Comparison of ENCODE assay signal across 1 cellular context in the genomic region with DNA sequence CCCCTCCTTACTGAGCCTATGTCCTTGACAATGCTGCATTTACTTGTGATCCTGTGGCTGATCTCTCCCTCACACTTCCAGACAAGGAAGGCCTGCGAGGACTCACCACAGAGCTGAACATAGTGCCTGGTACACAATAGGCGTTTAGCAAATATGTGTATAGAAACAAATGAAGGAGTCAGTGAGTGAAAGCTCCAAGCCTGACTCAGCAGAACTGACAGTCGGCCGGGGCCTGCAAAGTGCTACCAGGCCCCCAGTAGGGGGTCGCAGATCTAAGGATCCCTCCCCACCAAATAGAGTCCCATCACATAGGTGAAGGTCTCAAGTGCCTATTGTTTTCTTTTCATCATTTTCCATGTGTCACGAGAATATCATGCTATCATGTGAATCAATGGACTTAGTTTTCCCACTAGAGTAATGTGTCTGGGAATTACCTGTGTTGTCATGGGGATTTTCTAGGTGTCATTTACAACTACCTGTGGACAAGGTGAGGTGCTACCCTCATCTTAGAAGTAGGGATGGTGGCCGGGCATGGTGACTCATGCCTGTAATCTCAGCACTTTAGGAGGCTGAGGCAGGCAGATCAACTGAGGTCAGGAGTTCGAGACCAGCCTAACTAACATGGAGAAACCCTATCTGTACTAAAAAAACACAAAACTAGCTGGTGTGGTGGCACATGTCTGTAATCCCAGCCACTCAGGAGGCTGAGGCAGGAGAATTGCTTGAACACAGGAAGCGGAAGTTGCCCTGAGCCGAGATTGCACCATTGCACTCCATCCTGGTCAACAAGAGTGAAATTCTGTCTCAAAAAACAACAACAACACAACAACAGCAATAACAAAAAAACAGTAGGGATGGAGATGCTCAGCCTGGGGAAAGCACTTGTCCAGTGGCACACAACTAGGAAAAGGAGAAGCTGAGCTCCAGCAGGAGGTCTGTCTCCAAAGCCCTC.
TF ChIP-seq lines count a peak whose summit lies in the region.

No MANE protein-coding gene starts in this region.

TF ChIP-seq in H1, 55 proteins besides CTCF, POLR2A, EP300 and RAD21:
- TF ChIP-seq, protein P1, sequence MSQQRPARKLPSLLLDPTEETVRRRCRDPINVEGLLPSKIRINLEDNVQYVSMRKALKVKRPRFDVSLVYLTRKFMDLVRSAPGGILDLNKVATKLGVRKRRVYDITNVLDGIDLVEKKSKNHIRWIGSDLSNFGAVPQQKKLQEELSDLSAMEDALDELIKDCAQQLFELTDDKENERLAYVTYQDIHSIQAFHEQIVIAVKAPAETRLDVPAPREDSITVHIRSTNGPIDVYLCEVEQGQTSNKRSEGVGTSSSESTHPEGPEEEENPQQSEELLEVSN (IDR thresholded peaks at IDR 0.05), result no peak
- 0 out of 2 replicates have a peak, but pooled peaks have one; percentile 37 for TF ChIP-seq BACH1 (IDR thresholded peaks at IDR 0.05; ENCODE audit: low read length)
